8 cellular contexts compared by ENCODE assay signal in the genomic region with DNA sequence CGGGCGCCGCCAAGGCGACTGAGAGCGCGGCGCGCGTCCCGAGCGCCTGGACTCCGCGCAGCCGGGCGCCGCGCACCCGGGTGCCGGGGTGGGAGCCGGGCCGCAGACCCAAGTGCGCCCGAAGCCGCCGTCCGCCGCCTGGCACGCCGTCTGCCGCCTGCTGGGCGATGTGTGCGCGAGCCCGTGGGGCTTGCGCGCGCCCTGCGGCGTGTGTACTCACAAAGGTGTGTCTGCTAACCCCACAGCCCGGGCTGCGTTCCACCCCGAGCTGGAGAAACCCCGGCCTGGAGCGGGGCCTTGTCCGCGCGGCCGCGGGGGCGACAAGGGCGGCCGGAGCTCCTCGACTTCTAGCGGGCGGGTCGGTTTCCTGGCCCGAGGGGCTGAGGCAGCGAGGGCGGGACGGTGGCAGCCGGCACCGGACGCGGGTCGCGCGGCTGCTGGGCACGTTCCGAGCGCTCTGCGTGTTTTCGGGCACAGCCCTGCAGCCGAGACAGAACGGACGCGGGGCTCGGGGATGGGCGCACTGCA. TPM values are rescaled to one million over a fixed set of nuclear protein-coding genes. Genes with fewer than 3 reads are reported as not detected.
A peak's percentile ranks its signal among the peaks of the same experiment; 100 is the strongest.
DNase-seq lines count a peak whose midpoint lies in the region; ATAC-seq lines count a peak whose summit lies in the region.

No MANE protein-coding gene starts in this region.

- no peaks in the 10 kb centered on the region for H3K27me3 ChIP-seq in esophagus (ENCODE audit: control insufficient read depth in 1 of 2, insufficient read depth in 2 of 2, low read length in 2 of 2)
- H3K27me3 ChIP-seq in mucosa of rectum (ENCODE audit: control insufficient read depth in 2 of 2, insufficient read depth in 2 of 2, low read length in 2 of 2), result no peaks in the 10 kb centered on the region

- WGBS in esophagus, 2 donors, result 0 to 1% methylated on average over 77 to 78 of the region's 78 CpGs

- peak; percentile 75 for DNase-seq in Ammon's horn (ENCODE audit: low spot score)
- DNase-seq in NOMO-1 (lab: John Stamatoyannopoulos, UW; ENCODE audit: unreplicated experiment in 2 of 2), result peak; percentile 52 to 59
- DNase-seq in activated T-cell treated with anti-CD3 and anti-CD28 coated beads, Interleukin-2, amount 50 U/mL, for 48 hours, result peak; percentile 80 to 82
- DNase-seq in stimulated activated naive CD8-positive, alpha-beta T cell treated with anti-CD3 and anti-CD28 coated beads, Interleukin-15, amount 100 ng/mL, for 72 hours, result peak; percentile 75 to 80

- H3K9me3 ChIP-seq in esophagus (ENCODE audit: control insufficient read depth in 2 of 2, insufficient read depth in 1 of 2, low read depth in 1 of 2, low read length in 1 of 2) (no peaks in the 10 kb centered on the region), mucosa of rectum (ENCODE audit: control insufficient read depth in 2 of 2, low read length in 2 of 2) (no peaks in the 10 kb centered on the region)

- H3K9me3 Mint-ChIP-seq in stimulated activated naive CD8-positive, alpha-beta T cell treated with anti-CD3 and anti-CD28 coated beads, Interleukin-15, amount 100 ng/mL, for 72 hours, result no peaks in the 10 kb centered on the region

- H3K27ac ChIP-seq in esophagus (ENCODE audit: low read depth in 2 of 2, low read length in 1 of 2), result peak overlapping the region; percentile 97 to 98
- H3K27ac ChIP-seq in mucosa of rectum (ENCODE audit: low read depth in 2 of 2, low read length in 2 of 2), result peak overlapping the region; percentile 99

- H3K4me1 ChIP-seq in esophagus (ENCODE audit: control insufficient read depth in 2 of 2, insufficient read depth in 2 of 2, low read length in 1 of 2) (peaks cover 0 to 4% of the 10 kb centered on the region in 2 donors), mucosa of rectum (ENCODE audit: control insufficient read depth in 2 of 2, insufficient read depth in 2 of 2, low read length in 2 of 2) (peaks cover 19 to 26% of the 10 kb centered on the region in 2 donors)

- peak overlapping the region; percentile 90 to 92 for H3K9ac ChIP-seq in mucosa of rectum (ENCODE audit: low read depth in 1 of 2, low read length in 2 of 2)

- peaks cover 30% of the 10 kb centered on the region for H3K27me3 Mint-ChIP-seq in stimulated activated naive CD8-positive, alpha-beta T cell treated with anti-CD3 and anti-CD28 coated beads, Interleukin-15, amount 100 ng/mL, for 72 hours

- H3K4me1 Mint-ChIP-seq in stimulated activated naive CD8-positive, alpha-beta T cell treated with anti-CD3 and anti-CD28 coated beads, Interleukin-15, amount 100 ng/mL, for 72 hours, result peaks cover 53% of the 10 kb centered on the region

- peak overlapping the region; percentile 97 to 98 for H3K4me3 Mint-ChIP-seq in stimulated activated naive CD8-positive, alpha-beta T cell treated with anti-CD3 and anti-CD28 coated beads, Interleukin-15, amount 100 ng/mL, for 72 hours

- peak; percentile 42 for ATAC-seq in GM18907 (IDR thresholded peaks at IDR 0.05; ENCODE audit: unreplicated experiment)
- peak; percentile 28 for ATAC-seq in HG03139 (IDR thresholded peaks at IDR 0.05; ENCODE audit: unreplicated experiment)
- peak; percentile 56 for ATAC-seq in stimulated activated naive CD8-positive, alpha-beta T cell treated with anti-CD3 and anti-CD28 coated beads, Interleukin-15, amount 100 ng/mL, for 72 hours

- H3K4me3 ChIP-seq in esophagus (ENCODE audit: low read depth in 1 of 2, low read length in 2 of 2) (peak overlapping the region; percentile 69 to 77), mucosa of rectum (ENCODE audit: low read length in 2 of 2) (peak overlapping the region; percentile 68 to 91)

- H3K36me3 ChIP-seq in esophagus (ENCODE audit: control insufficient read depth in 2 of 2, insufficient read depth in 2 of 2, low read length in 1 of 2) (no peaks in the 10 kb centered on the region), mucosa of rectum (ENCODE audit: control insufficient read depth in 2 of 2, insufficient read depth in 2 of 2, low read length in 2 of 2) (no peaks in the 10 kb centered on the region)

- H3K27ac Mint-ChIP-seq in stimulated activated naive CD8-positive, alpha-beta T cell treated with anti-CD3 and anti-CD28 coated beads, Interleukin-15, amount 100 ng/mL, for 72 hours, result peak overlapping the region in 1 of 2 donors; percentile 35

RNA-seq across cellular contexts. Expression of gene ZSWIM6, which starts 1.1 kb away (rescaled TPM):
- polyA plus RNA-seq in esophagus, result 1 to 10 TPM; 3.6 to 5.4 TPM

Comparison
In these comparisons a context has a peak if more than half of its experiments do, and no peak if none do; other contexts are left out.
1. Peak in every context shown above with its lines: DNase-seq, ATAC-seq, H3K4me3 ChIP-seq and H3K27ac ChIP-seq.